In the genomic region with DNA sequence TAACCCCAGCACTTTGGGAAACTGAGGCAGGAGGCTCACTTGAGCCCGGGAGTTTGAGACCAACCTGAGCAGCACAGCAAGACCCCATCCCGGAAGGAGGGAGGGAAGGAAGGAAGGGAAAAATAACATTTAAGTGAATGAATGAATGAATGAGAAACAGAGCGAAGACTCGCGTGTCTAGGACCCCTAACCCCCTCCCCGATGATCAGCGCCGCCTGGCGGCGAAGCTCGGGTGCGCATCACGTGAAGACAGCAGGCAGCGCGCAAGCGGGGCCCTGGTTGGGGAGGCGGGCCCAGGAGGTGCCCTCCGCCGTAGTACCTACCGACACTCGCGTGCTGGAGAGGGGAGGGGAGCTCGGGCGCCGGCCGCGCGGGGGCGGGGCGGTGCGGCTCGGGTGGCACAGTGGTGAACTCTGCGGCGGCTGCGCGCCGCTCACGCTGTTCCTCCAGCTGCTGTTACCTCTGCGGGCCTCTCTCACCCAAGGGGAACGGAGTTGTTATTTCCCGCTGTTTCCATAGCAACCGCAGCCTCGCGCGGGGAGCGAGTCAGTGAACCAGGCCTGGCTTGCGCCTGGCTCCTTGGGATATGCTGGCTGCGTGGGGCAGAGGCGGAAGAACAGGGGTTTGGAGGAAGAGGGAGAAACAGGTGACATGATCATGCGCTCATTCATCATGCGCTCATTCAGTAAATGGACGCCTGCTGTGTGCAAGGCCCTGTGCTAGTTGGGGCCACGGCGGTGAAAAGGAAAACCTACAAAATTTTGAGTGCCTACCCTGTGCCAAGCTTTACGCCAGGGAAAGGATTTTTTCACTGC, we compare ENCODE assay signal across 9 cellular contexts. TPM values are rescaled to one million over a fixed set of nuclear protein-coding genes. Genes with fewer than 3 reads are reported as not detected.
DNase-seq lines count a peak whose midpoint lies in the region; ATAC-seq, FAIRE-seq and TF ChIP-seq lines count a peak whose summit lies in the region.
"Had no signal": no experiment of that assay in that cellular context is flagged by ENCODE, and none has a peak within 500 bp of the region (broad histone marks: within the 10 kb centered on the region; RNA-seq: fewer than 3 reads in every experiment).

No MANE protein-coding gene starts in this region.

- no peaks in the 10 kb centered on the region for H3K36me3 Mint-ChIP-seq in activated CD4-positive, alpha-beta T cell treated with anti-CD3 and anti-CD28 coated beads, Interleukin-2, amount 10 ng/mL, durations not matched to agents 7 days and 5 days (ENCODE audit: low read depth)

- TF ChIP-seq POLR2A in HepG2 (IDR thresholded peaks at IDR 0.05; ENCODE audit: insufficient read depth in 1 of 2, low read depth in 2 of 2, low read length in 2 of 2), result no peak

- H4K20me1 ChIP-seq in HepG2 (ENCODE audit: insufficient read depth, low read length), result peaks cover 3% of the 10 kb centered on the region; the same call in 1 of the 2 replicates

- 97% methylated on average over 55 of the region's 55 CpGs for WGBS in HepG2 (ENCODE audit: low lambda C conversion rate)

- no peaks in the 10 kb centered on the region for H3K9me3 Mint-ChIP-seq in activated CD4-positive, alpha-beta T cell treated with anti-CD3 and anti-CD28 coated beads, Interleukin-2, amount 10 ng/mL, durations not matched to agents 7 days and 5 days

- H3K4me3 ChIP-seq in BJ (ENCODE audit: low read depth, low read length) (peak overlapping the region; percentile 47), HepG2 (replicated peaks in 1 of 3; ENCODE audit: insufficient read depth in 1 of 3, low read depth in 2 of 3, low read length in 3 of 3) (no peak overlapping the region)

- H2AFZ ChIP-seq in HepG2 (ENCODE audit: low read length), result no peak overlapping the region

- H3K36me3 ChIP-seq in BJ (ENCODE audit: control insufficient read depth, insufficient read depth, low read length) (no peaks in the 10 kb centered on the region), HepG2 (replicated peaks in 1 of 2; ENCODE audit: control insufficient read depth in 1 of 2, insufficient read depth in 2 of 2, low read length in 2 of 2) (no peaks in the 10 kb centered on the region; a peak in 1 of 5 replicates)

- intact Hi-C loops in HepG2 (cut with micrococcal nuclease; ENCODE audit: unreplicated experiment), result no loop called here

- no peak for TF ChIP-seq RAD21 in HepG2 (CRISPR knock-in tag; IDR thresholded peaks at IDR 0.05)

- no TSS peak for BruUV-seq in HepG2 (replicated peaks; lab: Mats Ljungman, UMichigan)

- CTCF ChIA-PET in BJ (lab: Yijun Ruan, JAX) (interaction anchor here (0.8 to 1.9 kb wide), 8 partner anchors 10 to 77 kb away, joined by 3 to 12 read pairs (median 4); no protein-coding TSS in a partner anchor), HepG2 (lab: Yijun Ruan, JAX; ENCODE audit: low intra/inter-chr PET ratio, low total read pairs) (no interaction called here)
- CTCF ChIA-PET in activated CD4-positive, alpha-beta T cell treated with anti-CD3 and anti-CD28 coated beads, Interleukin-2, amount 10 ng/mL, durations not matched to agents 7 days and 5 days (lab: Charles Lee), result no interaction called here

- H3K4me2 ChIP-seq in HepG2 (ENCODE audit: low read depth, low read length), result no peak overlapping the region

- H3K9ac ChIP-seq in HepG2 (ENCODE audit: insufficient read depth, low read depth, low read length), result no peak overlapping the region

- no peaks in the 10 kb centered on the region for H3K9me3 ChIP-seq in HepG2 (ENCODE audit: low read length)

- H3K4me1 ChIP-seq in HepG2 (ENCODE audit: insufficient read depth, low read length), result peaks cover 26% of the 10 kb centered on the region

- DNase-seq in BJ (ENCODE audit: low read depth) (peak; percentile 8), NCI-H524 treated with DMSO at 0.1 percent for 48 hours (lab: John Stamatoyannopoulos, UW) (peak; percentile 82), dermis microvascular lymphatic vessel endothelial cell (ENCODE audit: low read depth in 2 of 2) (peak; percentile 22 to 54), HepG2 (ENCODE audit: low spot score) (no peak)
- DNase-seq in activated CD4-positive, alpha-beta T cell treated with anti-CD3 and anti-CD28 coated beads, Interleukin-2, amount 10 ng/mL, durations not matched to agents 7 days and 5 days, result peak; percentile 87
- DNase-seq in stimulated activated CD4-positive, alpha-beta T cell treated with anti-CD3 and anti-CD28 coated beads, Interleukin-2, amount 100 ng/mL, for 48 hours, result peak; percentile 87 to 91

- FAIRE-seq in HepG2 (lab: Jason Lieb, UNC), result no peak

- peak overlapping the region; percentile 11 for H3K27ac ChIP-seq in HepG2 (ENCODE audit: extremely low read length, insufficient read depth, low read length)

- no peak overlapping the region for H3K27ac Mint-ChIP-seq in activated CD4-positive, alpha-beta T cell treated with anti-CD3 and anti-CD28 coated beads, Interleukin-2, amount 10 ng/mL, durations not matched to agents 7 days and 5 days

- TF ChIP-seq CTCF in BJ (IDR thresholded peaks at IDR 0.05; ENCODE audit: insufficient read depth, low read depth, low read length) (peak; percentile 86), HepG2 (CRISPR knock-in tag; IDR thresholded peaks at IDR 0.05) (no peak)

- peak; percentile 75 for ATAC-seq in GM19351 (IDR thresholded peaks at IDR 0.05; ENCODE audit: unreplicated experiment)
- peak; percentile 91 for ATAC-seq in HG03460 (IDR thresholded peaks at IDR 0.05; ENCODE audit: unreplicated experiment)
- no peak for ATAC-seq in HepG2

- in situ Hi-C loops in HepG2 (cut with HindIII; ENCODE audit: extremely low pct_ligation_motif_present, low pct_unique_long_range_greater_than_20kb), result no loop called here

- TF ChIP-seq EP300 in HepG2 (IDR thresholded peaks at IDR 0.05; ENCODE audit: low read depth in 2 of 2, low read length in 2 of 2), result no peak
- no peak for TF ChIP-seq EP300 in HepG2 (CRISPR knock-in tag; IDR thresholded peaks at IDR 0.05; ENCODE audit: borderline replicate concordance)

- POLR2A ChIA-PET in BJ (lab: Charles Lee) (no interaction called here), HepG2 (lab: Yijun Ruan, JAX) (interaction anchor here (1.2 kb wide), 1 partner anchor 23 kb away, joined by 5 read pairs; no protein-coding TSS in a partner anchor)
- POLR2A ChIA-PET in activated CD4-positive, alpha-beta T cell treated with anti-CD3 and anti-CD28 coated beads, Interleukin-2, amount 10 ng/mL, durations not matched to agents 7 days and 5 days (lab: Charles Lee), result no interaction called here

- peaks cover 15% of the 10 kb centered on the region for H3K4me1 Mint-ChIP-seq in activated CD4-positive, alpha-beta T cell treated with anti-CD3 and anti-CD28 coated beads, Interleukin-2, amount 10 ng/mL, durations not matched to agents 7 days and 5 days

- peak overlapping the region; percentile 64 for H3K4me3 Mint-ChIP-seq in activated CD4-positive, alpha-beta T cell treated with anti-CD3 and anti-CD28 coated beads, Interleukin-2, amount 10 ng/mL, durations not matched to agents 7 days and 5 days

- H3K27me3 ChIP-seq in BJ (ENCODE audit: control insufficient read depth, insufficient read depth, low read length) (peaks cover 13% of the 10 kb centered on the region), HepG2 (ENCODE audit: control insufficient read depth in 1 of 2, insufficient read depth in 2 of 2, low read length in 2 of 2) (no peaks in the 10 kb centered on the region; a peak in 1 of 5 replicates)

- H3K79me2 ChIP-seq in HepG2 (ENCODE audit: insufficient read depth, low read length), result peaks cover 36% of the 10 kb centered on the region

- H3K27me3 Mint-ChIP-seq in activated CD4-positive, alpha-beta T cell treated with anti-CD3 and anti-CD28 coated beads, Interleukin-2, amount 10 ng/mL, durations not matched to agents 7 days and 5 days, result peaks cover 48% of the 10 kb centered on the region

RNA-seq across cellular contexts. Expression of a gene that starts 2.0 kb away (rescaled TPM):
- polyA plus RNA-seq in BJ (2011; rRNA removed), result not detected in 2 replicates
- not detected in 2 replicates for polyA minus RNA-seq in BJ (2011; rRNA and poly(A)+ RNA removed)
- not detected for total RNA-seq in activated CD4-positive, alpha-beta T cell treated with anti-CD3 and anti-CD28 coated beads, Interleukin-2, amount 10 ng/mL, durations not matched to agents 7 days and 5 days
- total RNA-seq in dermis microvascular lymphatic vessel endothelial cell, result under 0.01 TPM in 1 of 2 replicates, not detected in the other
- total RNA-seq in HepG2 (2016; rRNA removed; fragmentation: Illumina TruSeq; extraction: Trizol), result 36.2 and 40.4 TPM in 2 replicates
- total RNA-seq in HepG2 (2016; cell fraction: cytosol; rRNA removed; fragmentation: Illumina TruSeq; extraction: Trizol; ENCODE audit: low read depth), result 23.4 and 24.8 TPM in 2 replicates
- total RNA-seq in HepG2 (2016; cell fraction: insoluble cytoplasmic fraction; rRNA removed; fragmentation: Illumina TruSeq; extraction: Trizol), result 34.4 and 42.0 TPM in 2 replicates
- total RNA-seq in HepG2 (2016; cell fraction: membrane; rRNA removed; fragmentation: Illumina TruSeq; extraction: Trizol), result 13.9 and 16.3 TPM in 2 replicates
- 34.1 and 37.7 TPM in 2 replicates for total RNA-seq in HepG2 (2016; cell fraction: nucleus; rRNA removed; fragmentation: Illumina TruSeq; extraction: Trizol)
- 6.5 and 9.0 TPM in 2 replicates for polyA plus RNA-seq in HepG2 (2011; rRNA removed)
- polyA plus RNA-seq in HepG2 (2011; cell fraction: cytosol; rRNA removed), result 4.7 and 6.5 TPM in 2 replicates
- 8.1 and 9.5 TPM in 2 replicates for polyA plus RNA-seq in HepG2 (2011; cell fraction: nucleus; rRNA removed)
- polyA plus RNA-seq in HepG2 (2012), result 17.9 and 50.5 TPM in 2 replicates
- polyA plus RNA-seq in HepG2 (2016; cell fraction: cytosol; fragmentation: Illumina TruSeq; extraction: Trizol; ENCODE audit: low read depth), result 4.5 and 5.8 TPM in 2 replicates
- 33.2 and 33.9 TPM in 2 replicates for polyA plus RNA-seq in HepG2 (2016; cell fraction: insoluble cytoplasmic fraction; fragmentation: Illumina TruSeq; extraction: Trizol; ENCODE audit: low read depth)
- 6.3 and 6.7 TPM in 2 replicates for polyA plus RNA-seq in HepG2 (2016; cell fraction: membrane; fragmentation: Illumina TruSeq; extraction: Trizol; ENCODE audit: low read depth)
- polyA plus RNA-seq in HepG2 (2016; cell fraction: nucleus; fragmentation: Illumina TruSeq; extraction: Trizol; ENCODE audit: insufficient read depth, low read depth), result 25.2 and 32.0 TPM in 2 replicates
- polyA minus RNA-seq in HepG2 (2011; rRNA and poly(A)+ RNA removed; ENCODE audit: low replicate concordance), result 0.05 and 14.8 TPM in 2 replicates
- polyA minus RNA-seq in HepG2 (2011; cell fraction: cytosol; rRNA and poly(A)+ RNA removed), result 9.5 and 14.1 TPM in 2 replicates
- 26.1 and 43.1 TPM in 2 replicates for polyA minus RNA-seq in HepG2 (2011; cell fraction: nucleus; rRNA and poly(A)+ RNA removed)
- total RNA-seq: T-helper 1 cell treated with Interleukin-12 subunit alpha and Interleukin-12 subunit beta and Interleukin-4 antibody, amounts not matched to agents 30 ng/mL and 1 ng/mL, for 36 hours had no signal

RNA-seq across cellular contexts. Expression of a gene that starts 42.9 kb away (rescaled TPM):
- polyA plus RNA-seq in BJ (2011; rRNA removed), result 6.5 and 12.9 TPM in 2 replicates
- 3.5 and 4.5 TPM in 2 replicates for polyA minus RNA-seq in BJ (2011; rRNA and poly(A)+ RNA removed)
- 10 to 100 TPM; 17.8 to 18.7 TPM for total RNA-seq in activated CD4-positive, alpha-beta T cell treated with anti-CD3 and anti-CD28 coated beads, Interleukin-2, amount 10 ng/mL, durations not matched to agents 7 days and 5 days
- 8.0 and 16.2 TPM in 2 replicates for total RNA-seq in dermis microvascular lymphatic vessel endothelial cell
- total RNA-seq in HepG2 (2016; rRNA removed; fragmentation: Illumina TruSeq; extraction: Trizol), result 83.8 and 90.2 TPM in 2 replicates
- total RNA-seq in HepG2 (2016; cell fraction: cytosol; rRNA removed; fragmentation: Illumina TruSeq; extraction: Trizol; ENCODE audit: low read depth), result 24.9 and 25.3 TPM in 2 replicates
- total RNA-seq in HepG2 (2016; cell fraction: insoluble cytoplasmic fraction; rRNA removed; fragmentation: Illumina TruSeq; extraction: Trizol), result 83.6 and 84.1 TPM in 2 replicates
- 55.9 and 57.0 TPM in 2 replicates for total RNA-seq in HepG2 (2016; cell fraction: membrane; rRNA removed; fragmentation: Illumina TruSeq; extraction: Trizol)
- total RNA-seq in HepG2 (2016; cell fraction: nucleus; rRNA removed; fragmentation: Illumina TruSeq; extraction: Trizol), result 67.1 and 77.0 TPM in 2 replicates
- polyA plus RNA-seq in HepG2 (2011; rRNA removed), result 22.0 and 31.1 TPM in 2 replicates
- 20.5 and 21.1 TPM in 2 replicates for polyA plus RNA-seq in HepG2 (2011; cell fraction: cytosol; rRNA removed)
- polyA plus RNA-seq in HepG2 (2011; cell fraction: nucleus; rRNA removed), result 31.6 and 35.0 TPM in 2 replicates
- 25.2 and 37.6 TPM in 2 replicates for polyA plus RNA-seq in HepG2 (2012)
- 12.3 and 19.0 TPM in 2 replicates for polyA plus RNA-seq in HepG2 (2016; cell fraction: cytosol; fragmentation: Illumina TruSeq; extraction: Trizol; ENCODE audit: low read depth)
- polyA plus RNA-seq in HepG2 (2016; cell fraction: insoluble cytoplasmic fraction; fragmentation: Illumina TruSeq; extraction: Trizol; ENCODE audit: low read depth), result 74.2 and 76.1 TPM in 2 replicates
- 32.7 and 42.2 TPM in 2 replicates for polyA plus RNA-seq in HepG2 (2016; cell fraction: membrane; fragmentation: Illumina TruSeq; extraction: Trizol; ENCODE audit: low read depth)
- 92.0 and 106 TPM in 2 replicates for polyA plus RNA-seq in HepG2 (2016; cell fraction: nucleus; fragmentation: Illumina TruSeq; extraction: Trizol; ENCODE audit: insufficient read depth, low read depth)
- 16.3 and 37.2 TPM in 2 replicates for polyA minus RNA-seq in HepG2 (2011; rRNA and poly(A)+ RNA removed; ENCODE audit: low replicate concordance)
- 29.2 and 31.6 TPM in 2 replicates for polyA minus RNA-seq in HepG2 (2011; cell fraction: cytosol; rRNA and poly(A)+ RNA removed)
- 41.7 and 50.5 TPM in 2 replicates for polyA minus RNA-seq in HepG2 (2011; cell fraction: nucleus; rRNA and poly(A)+ RNA removed)

Comparison
In these comparisons a context has a peak if more than half of its experiments do, and no peak if none do; other contexts are left out.
1. RNA of a gene that starts 2.0 kb away (total RNA-seq): 13.9 to 42.0 TPM in HepG2; not detected in activated CD4-positive, alpha-beta T cell treated with anti-CD3 and anti-CD28 coated beads, Interleukin-2, amount 10 ng/mL, durations not matched to agents 7 days and 5 days and under 0.01 TPM in dermis microvascular lymphatic vessel endothelial cell; every median in the first group is over 10 times any median in the second.